17 cellular contexts compared by ENCODE assay signal in the genomic region with DNA sequence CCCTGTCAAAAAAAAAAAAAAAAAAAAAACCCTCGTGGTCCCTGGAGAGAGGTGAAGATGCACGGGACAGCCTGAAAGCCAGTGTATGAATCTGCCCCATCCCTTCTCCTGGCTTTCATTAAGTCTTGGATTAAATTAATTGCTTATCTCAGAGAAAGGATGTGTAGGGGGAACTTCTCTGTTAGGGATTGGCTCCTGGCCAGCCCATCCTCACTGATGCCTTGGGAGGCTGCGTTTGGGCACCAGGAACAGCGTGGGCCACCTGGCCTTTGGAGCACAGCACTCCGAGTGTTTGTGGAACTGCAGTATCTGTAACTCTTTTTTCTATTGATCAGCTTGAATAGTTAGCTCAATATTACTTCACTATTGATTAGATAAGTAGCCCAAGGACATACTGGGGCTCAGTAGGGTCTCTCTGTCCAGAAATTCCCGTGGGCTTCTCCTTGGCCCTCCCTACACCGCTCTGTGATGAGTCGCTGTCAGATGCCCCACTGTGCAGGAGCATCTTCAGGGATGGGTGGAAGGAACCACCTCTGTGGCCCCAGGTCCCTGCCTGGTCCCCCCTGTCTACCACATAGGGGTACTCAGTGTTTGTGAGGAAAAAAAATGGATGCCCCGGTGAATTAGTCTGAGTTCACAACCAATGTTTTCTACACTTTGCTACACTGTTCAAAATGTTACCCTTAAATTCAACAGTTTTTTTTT. TPM values are rescaled to one million over a fixed set of nuclear protein-coding genes. Genes with fewer than 3 reads are reported as not detected.
A peak's percentile ranks its signal among the peaks of the same experiment; 100 is the strongest.
DNase-seq lines count a peak whose midpoint lies in the region; ATAC-seq, FAIRE-seq and TF ChIP-seq lines count a peak whose summit lies in the region.
"Had no signal": no experiment of that assay in that cellular context is flagged by ENCODE, and none has a peak within 500 bp of the region (broad histone marks: within the 10 kb centered on the region; RNA-seq: fewer than 3 reads in every experiment).

No MANE protein-coding gene starts in this region.

- H3K27ac Mint-ChIP-seq in activated CD4-positive, alpha-beta memory T cell treated with anti-CD3 and anti-CD28 coated beads, Interleukin-2, amount 10 ng/mL, durations not matched to agents 7 days and 5 days, result no peak overlapping the region
- no peak overlapping the region for H3K27ac Mint-ChIP-seq in activated CD4-positive, alpha-beta memory T cell treated with anti-CD3 and anti-CD28 coated beads for 36 hours

- no peaks in the 10 kb centered on the region; the same call in 1 of the 2 replicates for H3K36me3 ChIP-seq in Loucy (ENCODE audit: insufficient read depth, low read length)
- H3K36me3 ChIP-seq: breast epithelium, left lung had no signal

- no peaks in the 10 kb centered on the region for H3F3A ChIP-seq in Loucy (ENCODE audit: low read depth)

- H3K4me1 Mint-ChIP-seq in activated CD4-positive, alpha-beta memory T cell treated with anti-CD3 and anti-CD28 coated beads, Interleukin-2, amount 10 ng/mL, durations not matched to agents 7 days and 5 days, result peaks cover 73% of the 10 kb centered on the region
- H3K4me1 Mint-ChIP-seq in activated CD4-positive, alpha-beta memory T cell treated with anti-CD3 and anti-CD28 coated beads for 36 hours (ENCODE audit: low read depth), result peaks cover 43% of the 10 kb centered on the region

- peak overlapping the region; percentile 26 for H3K4me3 ChIP-seq in Loucy (ENCODE audit: low read length, poor library complexity, severe bottlenecking)

- no peaks in the 10 kb centered on the region for H3K27me3 Mint-ChIP-seq in activated CD4-positive, alpha-beta memory T cell treated with anti-CD3 and anti-CD28 coated beads, Interleukin-2, amount 10 ng/mL, durations not matched to agents 7 days and 5 days
- H3K27me3 Mint-ChIP-seq in activated CD4-positive, alpha-beta memory T cell treated with anti-CD3 and anti-CD28 coated beads for 36 hours, result no peaks in the 10 kb centered on the region
- H3K27me3 Mint-ChIP-seq: stimulated activated memory B cell treated with anti-CD40 and anti-IgM and Interleukin-4, amounts not matched to agents 10 μg/mL and 1 μg/mL and 100 μg/mL, for 72 hours had no signal

- no peak overlapping the region for H2AFZ ChIP-seq in Loucy (ENCODE audit: low read length)

- H3K36me3 Mint-ChIP-seq in activated CD4-positive, alpha-beta memory T cell treated with anti-CD3 and anti-CD28 coated beads, Interleukin-2, amount 10 ng/mL, durations not matched to agents 7 days and 5 days (ENCODE audit: low read depth), result peaks cover 27% of the 10 kb centered on the region
- H3K36me3 Mint-ChIP-seq in activated CD4-positive, alpha-beta memory T cell treated with anti-CD3 and anti-CD28 coated beads for 36 hours, result peaks cover under 1% of the 10 kb centered on the region
- H3K36me3 Mint-ChIP-seq: stimulated activated memory B cell treated with anti-CD40 and anti-IgM and Interleukin-4, amounts not matched to agents 10 μg/mL and 1 μg/mL and 100 μg/mL, for 72 hours had no signal

- DNase-seq in activated CD4-positive, alpha-beta memory T cell treated with anti-CD3 and anti-CD28 coated beads, Interleukin-2, amount 10 ng/mL, durations not matched to agents 7 days and 5 days, result no peak
- DNase-seq in activated CD4-positive, alpha-beta memory T cell treated with anti-CD3 and anti-CD28 coated beads for 36 hours, result no peak
- DNase-seq in ecto neural progenitor cell (ENCODE audit: low spot score) (peak; percentile 32), retina (peak; percentile 26), urothelium cell line (ENCODE audit: low spot score) (no peak), pons (ENCODE audit: low spot score) (no peak)
- DNase-seq: activated CD4-positive, alpha-beta T cell treated with anti-CD3 and anti-CD28 coated beads for 1 hour; activated effector memory CD4-positive, alpha-beta T cell treated with anti-CD3 and anti-CD28 coated beads, Interleukin-2, amount 50 U/mL, for 16 hours; HCEC 1CT; NCI-H1694 treated with DMSO at 0.1 percent for 48 hours; NCI-H526 treated with DMSO at 0.1 percent for 48 hours had no signal

- H3K9me3 Mint-ChIP-seq in activated CD4-positive, alpha-beta memory T cell treated with anti-CD3 and anti-CD28 coated beads, Interleukin-2, amount 10 ng/mL, durations not matched to agents 7 days and 5 days, result no peaks in the 10 kb centered on the region
- H3K9me3 Mint-ChIP-seq in activated CD4-positive, alpha-beta memory T cell treated with anti-CD3 and anti-CD28 coated beads for 36 hours, result no peaks in the 10 kb centered on the region
- H3K9me3 Mint-ChIP-seq: stimulated activated memory B cell treated with anti-CD40 and anti-IgM and Interleukin-4, amounts not matched to agents 10 μg/mL and 1 μg/mL and 100 μg/mL, for 72 hours had no signal

- H3K4me3 Mint-ChIP-seq in activated CD4-positive, alpha-beta memory T cell treated with anti-CD3 and anti-CD28 coated beads, Interleukin-2, amount 10 ng/mL, durations not matched to agents 7 days and 5 days, result peak overlapping the region; percentile 6
- no peak overlapping the region for H3K4me3 Mint-ChIP-seq in activated CD4-positive, alpha-beta memory T cell treated with anti-CD3 and anti-CD28 coated beads for 36 hours
- H3K4me3 Mint-ChIP-seq: stimulated activated memory B cell treated with anti-CD40 and anti-IgM and Interleukin-4, amounts not matched to agents 10 μg/mL and 1 μg/mL and 100 μg/mL, for 72 hours had no signal

- peaks cover 62% of the 10 kb centered on the region for H3K79me2 ChIP-seq in Loucy (ENCODE audit: insufficient read depth, low read length)

- peak overlapping the region; percentile 93 for H3K4me2 ChIP-seq in Loucy (ENCODE audit: low read depth, low read length, poor library complexity, severe bottlenecking)

- peak overlapping the region; percentile 42 for H3K9ac ChIP-seq in Loucy (ENCODE audit: low read depth, low read length, poor library complexity, severe bottlenecking)

- CTCF ChIA-PET in activated CD4-positive, alpha-beta memory T cell treated with anti-CD3 and anti-CD28 coated beads, Interleukin-2, amount 10 ng/mL, durations not matched to agents 7 days and 5 days (lab: Charles Lee), result interaction anchor here (1.0 to 4.6 kb wide), 9 partner anchors 9 to 219 kb away, joined by 3 to 52 read pairs (median 5); no protein-coding TSS in a partner anchor
- CTCF ChIA-PET in activated CD4-positive, alpha-beta memory T cell treated with anti-CD3 and anti-CD28 coated beads for 36 hours (lab: Charles Lee), result interaction anchor here (0.6 to 5.3 kb wide), 5 partner anchors 8 to 221 kb away, joined by 3 to 84 read pairs (median 31); no protein-coding TSS in a partner anchor

- no peak for FAIRE-seq in urothelium cell line (lab: Jason Lieb, UNC)
- FAIRE-seq: RCC 7860 had no signal

- TF ChIP-seq CTCF in Loucy (conservative IDR thresholded peaks at IDR 0.05; ENCODE audit: low read length), result no peak

- no peak for ATAC-seq in GM18873 (IDR thresholded peaks at IDR 0.05; ENCODE audit: low FRiP score, unreplicated experiment)
- ATAC-seq: left lung; stimulated activated memory B cell treated with anti-CD40 and anti-IgM and Interleukin-4, amounts not matched to agents 10 μg/mL and 1 μg/mL and 100 μg/mL, for 72 hours had no signal

- H4K20me1 ChIP-seq in Loucy (ENCODE audit: insufficient read depth, low read length, poor library complexity, severe bottlenecking), result peaks cover 13% of the 10 kb centered on the region

- POLR2A ChIA-PET in activated CD4-positive, alpha-beta memory T cell treated with anti-CD3 and anti-CD28 coated beads, Interleukin-2, amount 10 ng/mL, durations not matched to agents 7 days and 5 days (lab: Charles Lee), result interaction anchor here (1.0 to 5.7 kb wide), 5 partner anchors 12 to 78 kb away, joined by 3 to 53 read pairs (median 9); no protein-coding TSS in a partner anchor
- POLR2A ChIA-PET in activated CD4-positive, alpha-beta memory T cell treated with anti-CD3 and anti-CD28 coated beads for 36 hours (lab: Charles Lee), result interaction anchor here (2.3 to 2.6 kb wide), 2 partner anchors 22 to 34 kb away, joined by 18 to 21 read pairs; no protein-coding TSS in a partner anchor

- no peaks in the 10 kb centered on the region for H3K9me2 ChIP-seq in Loucy (replicated peaks; ENCODE audit: low read depth, low read length)

- intact Hi-C loops in activated CD4-positive, alpha-beta memory T cell treated with anti-CD3 and anti-CD28 coated beads for 36 hours (cut with micrococcal nuclease), result loop anchor here (5.0 kb wide), 1 partner anchor 224 kb away; no protein-coding TSS in a partner anchor

- no peaks in the 10 kb centered on the region for H3K27me3 ChIP-seq in Loucy (ENCODE audit: insufficient read depth, low read length, poor library complexity, severe bottlenecking)
- H3K27me3 ChIP-seq: breast epithelium, left lung had no signal

- no peaks in the 10 kb centered on the region for H3K9me3 ChIP-seq in Loucy (ENCODE audit: insufficient read depth, low read depth, low read length)
- H3K9me3 ChIP-seq: breast epithelium, left lung had no signal

- peaks cover 84% of the 10 kb centered on the region for H3K4me1 ChIP-seq in Loucy (ENCODE audit: insufficient read depth, low read length, poor library complexity, severe bottlenecking)
- H3K4me1 ChIP-seq: breast epithelium had no signal

RNA-seq across cellular contexts. Expression of a gene that starts 2.0 kb away (rescaled TPM):
- 10 to 100 TPM; 16.1 to 16.5 TPM for total RNA-seq in activated CD4-positive, alpha-beta memory T cell treated with anti-CD3 and anti-CD28 coated beads, Interleukin-2, amount 10 ng/mL, durations not matched to agents 7 days and 5 days
- total RNA-seq in activated CD4-positive, alpha-beta memory T cell treated with anti-CD3 and anti-CD28 coated beads for 36 hours, result 10 to 100 TPM in 1 of 2 experiments, 1 to 10 TPM in 1; 9.0 to 11.6 TPM

Comparison
In these comparisons a context has a peak if more than half of its experiments do, and no peak if none do; other contexts are left out.
1. DNase-seq: peak in ecto neural progenitor cell (single experiment) and retina (single experiment); none in activated CD4-positive, alpha-beta memory T cell treated with anti-CD3 and anti-CD28 coated beads, Interleukin-2, amount 10 ng/mL, durations not matched to agents 7 days and 5 days (single experiment), activated CD4-positive, alpha-beta memory T cell treated with anti-CD3 and anti-CD28 coated beads for 36 hours (single experiment), urothelium cell line (single experiment) and pons (single experiment).